In the genomic region with DNA sequence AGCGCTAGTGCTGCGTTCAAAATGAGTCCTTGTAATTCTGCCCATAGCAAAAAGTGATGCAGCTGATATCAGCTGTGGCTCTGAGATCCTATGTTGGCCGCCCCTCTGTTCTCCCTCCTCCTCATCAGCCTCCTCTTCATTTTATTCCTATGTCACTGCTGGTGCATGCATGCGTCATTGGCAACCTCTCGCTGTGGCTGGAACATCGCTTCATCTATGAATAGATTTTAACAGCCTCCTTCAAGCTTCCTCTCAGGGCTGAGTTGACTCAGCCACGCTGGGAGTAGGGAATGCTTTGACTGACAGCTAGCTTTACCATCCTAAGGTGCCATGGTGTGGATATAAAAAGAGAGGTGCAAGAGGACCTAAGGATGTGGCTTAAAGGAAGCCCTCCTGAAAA, we compare ENCODE assay signal across 15 cellular contexts.
DNase-seq lines count a peak whose midpoint lies in the region; ATAC-seq and TF ChIP-seq lines count a peak whose summit lies in the region.
"Had no signal": no experiment of that assay in that cellular context is flagged by ENCODE, and none has a peak within 500 bp of the region (broad histone marks: within the 10 kb centered on the region; RNA-seq: fewer than 3 reads in every experiment).

No MANE protein-coding gene starts in this region.

- peaks cover 0 to 11% of the 10 kb centered on the region in 2 donors for H3K4me1 ChIP-seq in right atrium auricular region
- H3K4me1 ChIP-seq: thyroid gland had no signal

- no peaks in the 10 kb centered on the region for H3K27me3 Mint-ChIP-seq in stimulated activated naive CD8-positive, alpha-beta T cell treated with anti-CD3 and anti-CD28 coated beads, Interleukin-15, amount 100 ng/mL, for 72 hours
- no peaks in the 10 kb centered on the region for H3K27me3 Mint-ChIP-seq in progenitor cell of endocrine pancreas
- H3K27me3 Mint-ChIP-seq: memory B cell had no signal

- no peak overlapping the region for H3K4me3 ChIP-seq in right atrium auricular region
- H3K4me3 ChIP-seq in astrocyte of the spinal cord (ENCODE audit: low read depth, low read length) = no peak overlapping the region
- H3K4me3 ChIP-seq: coronary artery, thyroid gland had no signal

- H3K27ac Mint-ChIP-seq in stimulated activated naive CD8-positive, alpha-beta T cell treated with anti-CD3 and anti-CD28 coated beads, Interleukin-15, amount 100 ng/mL, for 72 hours = no peak overlapping the region
- no peak overlapping the region for H3K27ac Mint-ChIP-seq in progenitor cell of endocrine pancreas
- H3K27ac Mint-ChIP-seq: activated CD4-positive, alpha-beta T cell treated with anti-CD3 and anti-CD28 coated beads, Interleukin-2, amount 10 ng/mL, durations not matched to agents 7 days and 5 days; memory B cell had no signal

- H3K27me3 ChIP-seq in right atrium auricular region = no peaks in the 10 kb centered on the region
- H3K27me3 ChIP-seq: thyroid gland had no signal

- H3K9me3 Mint-ChIP-seq in stimulated activated naive CD8-positive, alpha-beta T cell treated with anti-CD3 and anti-CD28 coated beads, Interleukin-15, amount 100 ng/mL, for 72 hours = peaks cover 0 to 4% of the 10 kb centered on the region in 2 donors
- H3K9me3 Mint-ChIP-seq in progenitor cell of endocrine pancreas (ENCODE audit: low read depth) = peaks cover 11% of the 10 kb centered on the region
- H3K9me3 Mint-ChIP-seq: activated CD4-positive, alpha-beta T cell treated with anti-CD3 and anti-CD28 coated beads, Interleukin-2, amount 10 ng/mL, durations not matched to agents 7 days and 5 days had no signal

- in situ Hi-C loops in astrocyte of the spinal cord (cut with HindIII; ENCODE audit: low sequenced_read_pairs) = no loop called here

- no peak for DNase-seq in Right ventricle myocardium inferior (ENCODE audit: missing footprints)
- no peak for DNase-seq in right atrium auricular region (ENCODE audit: low spot score)
- peak; percentile 60 for DNase-seq in astrocyte of the spinal cord (ENCODE audit: low read depth, low spot score)
- DNase-seq in kidney tubule cell (ENCODE audit: low spot score) = peak; percentile 22
- no peak for DNase-seq in stimulated activated naive CD8-positive, alpha-beta T cell treated with anti-CD3 and anti-CD28 coated beads, Interleukin-15, amount 100 ng/mL, for 72 hours
- DNase-seq in T-helper 9 cell = no peak
- DNase-seq in progenitor cell of endocrine pancreas (ENCODE audit: low spot score, unreplicated experiment) = no peak
- DNase-seq: activated CD4-positive, alpha-beta T cell treated with anti-CD3 and anti-CD28 coated beads, Interleukin-2, amount 10 ng/mL, durations not matched to agents 7 days and 5 days; activated effector memory CD4-positive, alpha-beta T cell treated with Interleukin-2 at 50 U/mL for 16 hours; DND-41; NCI-H1417 treated with DMSO at 0.1 percent for 48 hours; thyroid gland had no signal

- intact Hi-C loops in Right ventricle myocardium inferior (cut with DNase I) = no loop called here

- H3K4me1 Mint-ChIP-seq in stimulated activated naive CD8-positive, alpha-beta T cell treated with anti-CD3 and anti-CD28 coated beads, Interleukin-15, amount 100 ng/mL, for 72 hours = no peaks in the 10 kb centered on the region
- H3K4me1 Mint-ChIP-seq in progenitor cell of endocrine pancreas (ENCODE audit: low read depth) = peaks cover 4% of the 10 kb centered on the region
- H3K4me1 Mint-ChIP-seq: activated CD4-positive, alpha-beta T cell treated with anti-CD3 and anti-CD28 coated beads, Interleukin-2, amount 10 ng/mL, durations not matched to agents 7 days and 5 days; memory B cell had no signal

- TF ChIP-seq CTCF in right atrium auricular region (IDR thresholded peaks at IDR 0.05) = no peak
- no peak for TF ChIP-seq CTCF in astrocyte of the spinal cord (IDR thresholded peaks at IDR 0.05; ENCODE audit: low read depth, low read length)
- no peak for TF ChIP-seq CTCF in progenitor cell of endocrine pancreas (IDR thresholded peaks at IDR 0.05; ENCODE audit: unreplicated experiment)

- no peaks in the 10 kb centered on the region for H3K36me3 ChIP-seq in right atrium auricular region
- H3K36me3 ChIP-seq: thyroid gland had no signal

- H3K9me3 ChIP-seq in right atrium auricular region = no peaks in the 10 kb centered on the region
- H3K9me3 ChIP-seq: thyroid gland had no signal

- ATAC-seq in Right ventricle myocardium inferior = peak; percentile 37
- ATAC-seq in stimulated activated naive CD8-positive, alpha-beta T cell treated with anti-CD3 and anti-CD28 coated beads, Interleukin-15, amount 100 ng/mL, for 72 hours = no peak
- ATAC-seq in GM19395 (IDR thresholded peaks at IDR 0.05; ENCODE audit: unreplicated experiment) = no peak

- no peak overlapping the region for H3K4me3 Mint-ChIP-seq in stimulated activated naive CD8-positive, alpha-beta T cell treated with anti-CD3 and anti-CD28 coated beads, Interleukin-15, amount 100 ng/mL, for 72 hours
- no peak overlapping the region for H3K4me3 Mint-ChIP-seq in progenitor cell of endocrine pancreas (ENCODE audit: low read depth)
- H3K4me3 Mint-ChIP-seq: activated CD4-positive, alpha-beta T cell treated with anti-CD3 and anti-CD28 coated beads, Interleukin-2, amount 10 ng/mL, durations not matched to agents 7 days and 5 days; memory B cell had no signal

- H3K27ac ChIP-seq in right atrium auricular region = peak overlapping the region in 1 of 2 donors; percentile 35
- H3K27ac ChIP-seq: coronary artery, thyroid gland had no signal

- H3K36me3 Mint-ChIP-seq in progenitor cell of endocrine pancreas (ENCODE audit: insufficient read depth) = no peaks in the 10 kb centered on the region
- H3K36me3 Mint-ChIP-seq: memory B cell had no signal

Comparison
In these comparisons a context has a peak if more than half of its experiments do, and no peak if none do; other contexts are left out.
1. DNase-seq: peak in astrocyte of the spinal cord (single experiment) and kidney tubule cell (single experiment); none in Right ventricle myocardium inferior (single experiment), right atrium auricular region (single experiment), stimulated activated naive CD8-positive, alpha-beta T cell treated with anti-CD3 and anti-CD28 coated beads, Interleukin-15, amount 100 ng/mL, for 72 hours (0 of 2), T-helper 9 cell (single experiment) and progenitor cell of endocrine pancreas (single experiment).